Comparison of ENCODE assay signal across 9 cellular contexts in the genomic region with DNA sequence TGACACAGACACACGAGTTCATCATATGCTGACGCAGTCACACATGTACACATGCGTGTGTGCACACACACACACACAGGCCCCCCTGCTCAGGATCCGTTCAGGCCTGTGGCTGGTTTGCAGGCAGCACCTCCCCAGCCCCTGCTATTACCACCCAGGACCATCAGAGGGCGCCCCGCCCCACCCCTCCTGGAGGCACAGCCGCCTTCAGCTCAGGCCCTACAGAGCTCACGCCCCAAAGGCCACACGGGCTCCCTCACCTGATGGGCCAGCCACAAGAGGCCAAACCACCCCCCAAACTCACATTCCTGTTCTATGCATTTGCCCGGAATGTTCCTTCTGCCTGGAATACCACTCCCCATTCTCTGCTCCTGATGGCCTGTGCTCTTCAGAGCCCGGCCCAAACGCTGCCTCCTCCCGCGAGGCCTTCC. TPM values are rescaled to one million over a fixed set of nuclear protein-coding genes. Genes with fewer than 3 reads are reported as not detected.
DNase-seq lines count a peak whose midpoint lies in the region; ATAC-seq and TF ChIP-seq lines count a peak whose summit lies in the region.
"Not testable (repeated sequence)": the region's sequence is repeated elsewhere in the genome, so short reads cannot be mapped to it uniquely, and the experiment has no call there.
"Had no signal": no experiment of that assay in that cellular context is flagged by ENCODE, and none has a peak within 500 bp of the region (broad histone marks: within the 10 kb centered on the region; RNA-seq: fewer than 3 reads in every experiment).

No MANE protein-coding gene starts in this region.

- not testable (repeated sequence) for H3K4me3 ChIP-seq in Panc1 (ENCODE audit: low read depth in 2 of 2, low read length in 2 of 2); sigmoid colon; transverse colon

- WGBS in sigmoid colon, 2 donors: 29 to 32% methylated on average over 14 of the region's 14 CpGs
- 21% methylated on average over 12 of the region's 14 CpGs; no CpG with 5 or more reads in 1 of the 2 donors for WGBS in transverse colon (ENCODE audit: low coverage in 1 of 2), 2 donors

- not testable (repeated sequence) for H3K27ac ChIP-seq in Panc1 (ENCODE audit: low read length); transverse colon
- H3K27ac ChIP-seq in sigmoid colon: peak overlapping the region; percentile 20 to 99 (median 63)

- peak; percentile 46 for DNase-seq in G401 (ENCODE audit: low spot score)
- DNase-seq in Panc1 (ENCODE audit: low read depth, low spot score): not testable (repeated sequence)
- peak; percentile 90 for DNase-seq in activated CD8-positive, alpha-beta memory T cell treated with anti-CD3 and anti-CD28 coated beads for 24 hours
- peak; percentile 57 for DNase-seq in central memory CD4-positive, alpha-beta T cell
- DNase-seq in iris pigment epithelial cell (ENCODE audit: low read depth): peak; percentile 39
- DNase-seq in sigmoid colon: peak; percentile 93
- DNase-seq in transverse colon: peak; percentile 87

- H3K4me1 ChIP-seq in Panc1 (ENCODE audit: control insufficient read depth, insufficient read depth, low read length): not testable (repeated sequence)
- H3K4me1 ChIP-seq in sigmoid colon (peaks cover 0 to 39% (median 28%) of the 10 kb centered on the region in 4 donors), transverse colon (peaks cover 0 to 10% (median 4%) of the 10 kb centered on the region in 4 donors)

- TF ChIP-seq EP300 in Ishikawa (IDR thresholded peaks at IDR 0.05; ENCODE audit: borderline replicate concordance); sigmoid colon (IDR thresholded peaks at IDR 0.05); transverse colon (IDR thresholded peaks at IDR 0.05; ENCODE audit: low read depth): not testable (repeated sequence)

- TF ChIP-seq CTCF in Panc1 (IDR thresholded peaks at IDR 0.05) (peak; percentile 84), sigmoid colon (IDR thresholded peaks at IDR 0.05) (peak; percentile 67 to 89 (median 78)), transverse colon (IDR thresholded peaks at IDR 0.05) (peak; percentile 67 to 92 (median 83))

- CTCF ChIA-PET in Panc1 (lab: Charles Lee): interaction anchor here (0.6 to 2.7 kb wide), 7 partner anchors 15 to 318 kb away, joined by 3 to 14 read pairs (median 3); no protein-coding TSS in a partner anchor

- not testable (repeated sequence) for H3K27me3 ChIP-seq in Panc1 (ENCODE audit: control insufficient read depth, insufficient read depth, low read length); sigmoid colon; transverse colon

- in situ Hi-C loops in G401 (cut with HindIII; ENCODE audit: low sequenced_read_pairs); Panc1 (cut with HindIII; ENCODE audit: low pct_unique_long_range_greater_than_20kb, low sequenced_read_pairs): not testable (repeated sequence)
- in situ Hi-C loops in transverse colon (cut with MboI; ENCODE audit: low pct_ligation_motif_present in 1 of 4, low pct_unique_long_range_greater_than_20kb in 1 of 4, low sequenced_read_pairs in 3 of 4): loop anchor here in 1 of 4 donors (10.0 kb wide), 1 partner anchor 119 kb away; no protein-coding TSS in a partner anchor

- intact Hi-C loops in Panc1 (cut with micrococcal nuclease; ENCODE audit: unreplicated experiment) (loop anchor here (5.0 kb wide), 1 partner anchor 116 kb away; no protein-coding TSS in a partner anchor), sigmoid colon (cut with DNase I) (loop anchor here (5.0 kb wide), 1 partner anchor 116 kb away; no protein-coding TSS in a partner anchor), transverse colon (cut with DNase I; ENCODE audit: low total_unique reads) (loop anchor here (2.0 kb wide), 1 partner anchor 47 kb away; no protein-coding TSS in a partner anchor)

- peak; percentile 68 for TF ChIP-seq RAD21 in Ishikawa (IDR thresholded peaks at IDR 0.05; ENCODE audit: low read depth)

- H3K9me3 ChIP-seq in Panc1 (ENCODE audit: control insufficient read depth, insufficient read depth, low read depth, low read length); sigmoid colon; transverse colon: not testable (repeated sequence)

- ATAC-seq in Panc1: peak; percentile 83

- POLR2A ChIA-PET in Panc1 (lab: Charles Lee): not testable (repeated sequence)

- not testable (repeated sequence) for H3K36me3 ChIP-seq in Panc1 (ENCODE audit: control insufficient read depth, insufficient read depth, low read length); transverse colon
- peaks cover 49 to 90% (median 66%) of the 10 kb centered on the region in 4 donors for H3K36me3 ChIP-seq in sigmoid colon

- not testable (repeated sequence) for TF ChIP-seq POLR2A in sigmoid colon (IDR thresholded peaks at IDR 0.05); transverse colon (IDR thresholded peaks at IDR 0.05)

- BruUV-seq in Panc1 (replicated peaks; lab: Mats Ljungman, UMichigan): not testable (repeated sequence)

RNA-seq across cellular contexts. Expression of a gene that starts 26.4 kb away (rescaled TPM):
- 32.3 and 34.4 TPM in 2 replicates for total RNA-seq in G401 (2014; rRNA removed; shearing (Covaris generic))
- total RNA-seq in Panc1 (2021; ENCODE audit: unreplicated experiment) (17.5 TPM), sigmoid colon (100 to 1,000 TPM in 2 of 4 donors, 10 to 100 TPM in 2; 45.7 to 151 (median 93.9) TPM), transverse colon (10 to 100 TPM; 11.2 to 60.9 (median 31.3) TPM)
- polyA plus RNA-seq in Panc1 (2012; ENCODE audit: insufficient read length): 15.5 TPM
- 1 to 10 TPM in 1 of 3 donors, under 1 TPM in 2; 0.23 to 8.4 (median 0.60) TPM for polyA plus RNA-seq in sigmoid colon
- total RNA-seq: T-helper 2 cell treated with Interferon-gamma antibody and Interleukin-4, amounts not matched to agents 100 ng/mL and 5 ng/mL, for 36 hours had no signal

RNA-seq across cellular contexts. Expression of a gene that starts 38.5 kb away (rescaled TPM):
- total RNA-seq in G401 (2014; rRNA removed; shearing (Covaris generic)): 13.9 and 15.1 TPM in 2 replicates
- total RNA-seq in Panc1 (2021; ENCODE audit: unreplicated experiment) (17.0 TPM), sigmoid colon (10 to 100 TPM; 20.1 to 32.7 (median 25.8) TPM), transverse colon (10 to 100 TPM; 26.5 to 52.0 (median 36.5) TPM)
- 19.5 TPM for polyA plus RNA-seq in Panc1 (2012; ENCODE audit: insufficient read length)
- 10 to 100 TPM in 2 of 3 donors, 1 to 10 TPM in 1; 9.0 to 20.9 (median 12.7) TPM for polyA plus RNA-seq in sigmoid colon

RNA-seq across cellular contexts. Expression of a gene that starts 46.2 kb away (rescaled TPM):
- 118 and 123 TPM in 2 replicates for total RNA-seq in G401 (2014; rRNA removed; shearing (Covaris generic))
- total RNA-seq in Panc1 (2021; ENCODE audit: unreplicated experiment) (56.0 TPM), sigmoid colon (100 to 1,000 TPM in 1 of 4 donors, 10 to 100 TPM in 3; 55.4 to 117 (median 84.3) TPM), transverse colon (100 to 1,000 TPM in 2 of 4 donors, 10 to 100 TPM in 2; 37.2 to 131 (median 108) TPM)
- 58.5 TPM for polyA plus RNA-seq in Panc1 (2012; ENCODE audit: insufficient read length)
- polyA plus RNA-seq in sigmoid colon: 10 to 100 TPM; 58.3 to 94.1 (median 62.0) TPM
